Comparison of ENCODE assay signal across 8 cellular contexts in the genomic region with DNA sequence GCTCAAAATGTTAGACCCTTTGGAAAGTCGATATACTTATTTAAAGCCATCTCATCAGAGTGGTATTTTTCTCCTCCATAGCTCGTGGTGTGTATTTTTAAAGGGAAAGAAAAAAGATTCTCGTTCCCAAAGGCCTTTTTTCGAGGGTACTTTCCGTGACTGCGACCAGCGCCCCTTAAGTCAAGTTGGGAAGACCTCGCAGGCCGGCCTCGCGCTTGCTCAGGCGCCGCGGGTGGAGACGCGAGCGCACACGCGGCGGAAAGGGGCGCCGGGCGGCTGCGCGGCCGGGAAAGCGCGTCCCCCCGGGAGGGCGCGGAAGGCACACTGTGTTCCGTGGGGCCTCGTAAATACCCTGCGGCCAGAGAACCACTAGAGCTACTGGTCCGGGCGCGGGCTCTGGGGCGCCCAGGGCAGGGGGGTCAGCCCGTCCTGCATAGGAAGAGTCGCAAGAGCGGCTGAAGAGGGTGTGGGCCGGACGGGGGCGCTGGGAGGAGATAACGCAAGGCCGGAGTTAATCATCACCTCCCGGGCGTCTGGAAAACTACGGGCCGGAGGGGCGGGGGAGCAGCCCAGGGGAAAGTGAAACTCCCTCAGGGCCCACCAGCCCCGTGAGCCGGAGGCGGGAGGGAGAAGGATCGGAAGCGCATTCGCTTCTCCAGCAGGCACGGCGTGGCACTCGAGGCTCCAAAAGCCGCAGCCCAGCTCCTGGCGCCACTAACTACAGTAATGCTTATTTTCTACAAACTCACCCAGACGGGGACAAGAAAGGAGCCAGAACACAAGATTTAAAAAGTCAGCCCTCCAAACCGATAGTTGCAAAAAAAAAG. TPM values are rescaled to one million over a fixed set of nuclear protein-coding genes. Genes with fewer than 3 reads are reported as not detected.
DNase-seq lines count a peak whose midpoint lies in the region; ATAC-seq and TF ChIP-seq lines count a peak whose summit lies in the region.

No MANE protein-coding gene starts in this region.

- peak; percentile 73 for DNase-seq in AG08395 (ENCODE audit: low spot score)
- DNase-seq in NCI-H345 treated with DMSO at 0.1 percent for 48 hours (lab: John Stamatoyannopoulos, UW; ENCODE audit: unreplicated experiment): peak; percentile 75
- DNase-seq in activated CD4-positive, alpha-beta T cell treated with anti-CD3 and anti-CD28 coated beads for 1 hour: peak; percentile 60
- DNase-seq in chondrocyte (ENCODE audit: low spot score): peak; percentile 92
- peak; percentile 16 to 62 for DNase-seq in stimulated activated CD4-positive, alpha-beta T cell treated with anti-CD3 and anti-CD28 coated beads, Interleukin-1b, Interleukin-23, amount 100 ng/mL, for 1 hour (ENCODE audit: low read depth in 2 of 2)

- H3K36me3 Mint-ChIP-seq in chondrocyte (ENCODE audit: low read depth): peaks cover 4% of the 10 kb centered on the region

- H3K27me3 ChIP-seq in layer of hippocampus (ENCODE audit: control insufficient read depth, insufficient read depth, low read length): no peaks in the 10 kb centered on the region

- H3K4me1 Mint-ChIP-seq in chondrocyte (ENCODE audit: low read depth): peaks cover 69% of the 10 kb centered on the region

- H3K27me3 Mint-ChIP-seq in chondrocyte (ENCODE audit: low read depth): no peaks in the 10 kb centered on the region

- H3K27ac Mint-ChIP-seq in chondrocyte (ENCODE audit: unreplicated experiment): peak overlapping the region; percentile 100

- ATAC-seq in GM18868 (IDR thresholded peaks at IDR 0.05; ENCODE audit: unreplicated experiment) (peak; percentile 37), HG03097 (IDR thresholded peaks at IDR 0.05; ENCODE audit: low FRiP score, unreplicated experiment) (peak; percentile 38)

- TF ChIP-seq CTCF in chondrocyte (IDR thresholded peaks at IDR 0.05): peak; percentile 71

- no peaks in the 10 kb centered on the region for H3K9me3 Mint-ChIP-seq in chondrocyte (ENCODE audit: low read depth)

- peak overlapping the region; percentile 98 for H3K27ac ChIP-seq in layer of hippocampus (ENCODE audit: low read depth, low read length)

- peak overlapping the region; percentile 98 for H3K4me3 Mint-ChIP-seq in chondrocyte (ENCODE audit: unreplicated experiment)

RNA-seq across cellular contexts. Expression of a gene that starts 1.2 kb away (rescaled TPM):
- total RNA-seq in chondrocyte: 5.1 to 5.8 TPM (median 5.3 TPM) in 3 replicates

RNA-seq across cellular contexts. Expression of a gene that starts 41.0 kb away (rescaled TPM):
- total RNA-seq in chondrocyte: 45.7 to 46.7 TPM (median 45.8 TPM) in 3 replicates

Comparison
In these comparisons a context has a peak if more than half of its experiments do, and no peak if none do; other contexts are left out.
1. Peak in every context shown above with its lines: DNase-seq, ATAC-seq and H3K27ac ChIP-seq.
2. DNase-seq: peak in every context shown above with its lines; median percentile 92 in chondrocyte; 75 in NCI-H345 treated with DMSO at 0.1 percent for 48 hours; 73 in AG08395; 60 in activated CD4-positive, alpha-beta T cell treated with anti-CD3 and anti-CD28 coated beads for 1 hour; 39 in stimulated activated CD4-positive, alpha-beta T cell treated with anti-CD3 and anti-CD28 coated beads, Interleukin-1b, Interleukin-23, amount 100 ng/mL, for 1 hour.